8 cellular contexts compared by ENCODE assay signal in genomic region chr14:65412189-65412846, GRCh38. TPM values are rescaled to one million over a fixed set of nuclear protein-coding genes. Genes with fewer than 3 reads are reported as not detected.
DNase-seq lines count a peak whose midpoint lies in the region; ATAC-seq and TF ChIP-seq lines count a peak whose summit lies in the region.

Gene FUT8 (plus strand): TSS chr14:65412730. CDS start chr14:65561564, 148,834 bp downstream.

- H3K4me3 Mint-ChIP-seq in CD4-positive, alpha-beta T cell, result peak within 1 kb of the TSS; percentile 99
- peak within 1 kb of the TSS; percentile 95 for H3K4me3 Mint-ChIP-seq in dendritic cell treated with granulocyte-macrophage colony-stimulating factor and Interleukin-4, amounts not matched to agents 40 ng/mL and 50 ng/mL, for 4 days

- peak within 1 kb of the TSS; percentile 92 for H3K27ac Mint-ChIP-seq in CD4-positive, alpha-beta T cell
- peak within 1 kb of the TSS; percentile 89 for H3K27ac Mint-ChIP-seq in dendritic cell treated with granulocyte-macrophage colony-stimulating factor and Interleukin-4, amounts not matched to agents 40 ng/mL and 50 ng/mL, for 4 days

- no peaks in the 10 kb centered on the region for H3K36me3 ChIP-seq in left lung

- no peaks in the 10 kb centered on the region for H3K9me3 ChIP-seq in CD4-positive, alpha-beta T cell (ENCODE audit: control insufficient read depth, low read length)
- no peaks in the 10 kb centered on the region for H3K9me3 ChIP-seq in left lung

- peak; percentile 89 to 97 (median 95) for DNase-seq in CD4-positive, alpha-beta T cell
- peak; percentile 91 for DNase-seq in NCI-H748 treated with DMSO at 0.1 percent for 48 hours (lab: John Stamatoyannopoulos, UW)
- DNase-seq in activated CD4-positive, alpha-beta T cell treated with anti-CD3 and anti-CD28 coated beads, Interleukin-2, amount 50 U/mL, for 4 hours, result peak; percentile 93 to 96
- DNase-seq in left lung, result peak; percentile 96 to 97
- peak; percentile 88 to 92 for DNase-seq in stimulated activated CD4-positive, alpha-beta T cell treated with anti-CD3 and anti-CD28 coated beads, Interleukin-2, amount 100 ng/mL, for 48 hours

- H3K4me3 ChIP-seq in left lung, result peak within 1 kb of the TSS; percentile 86

- intact Hi-C loops in CD4-positive, alpha-beta T cell (cut with DNase I, micrococcal nuclease), result loop anchor here (1.0 to 5.0 kb wide), 9 partner anchors 124 to 1830 kb away; partner anchors contain the start of genes FNTB (in 2 of the 2), MAX (in 2 of the 2), GPHN (in 1 of the 2) and PALS1 (in 1 of the 2)
- intact Hi-C loops in dendritic cell treated with granulocyte-macrophage colony-stimulating factor and Interleukin-4, amounts not matched to agents 40 ng/mL and 50 ng/mL, for 4 days (cut with micrococcal nuclease), result loop anchor here (2.0 to 5.0 kb wide), 5 partner anchors 80 to 426 kb away; partner anchors contain the start of gene FNTB
- intact Hi-C loops in left lung (cut with DNase I), result loop anchor here in 1 of 2 donors (10.0 kb wide), 2 partner anchors 188 to 412 kb away; no protein-coding TSS in a partner anchor

- peak; percentile 88 for ATAC-seq in CD4-positive, alpha-beta T cell (ENCODE audit: poor library complexity)
- ATAC-seq in GM19397 (IDR thresholded peaks at IDR 0.05; ENCODE audit: unreplicated experiment) (peak; percentile 72), HG03565 (IDR thresholded peaks at IDR 0.05; ENCODE audit: unreplicated experiment) (peak; percentile 67), left lung (peak; percentile 91)

- no peaks in the 10 kb centered on the region for H3K9me3 Mint-ChIP-seq in CD4-positive, alpha-beta T cell
- no peaks in the 10 kb centered on the region for H3K9me3 Mint-ChIP-seq in dendritic cell treated with granulocyte-macrophage colony-stimulating factor and Interleukin-4, amounts not matched to agents 40 ng/mL and 50 ng/mL, for 4 days

- H3K36me3 Mint-ChIP-seq in CD4-positive, alpha-beta T cell (ENCODE audit: low read depth), result peaks cover 14% of the 10 kb centered on the region
- H3K36me3 Mint-ChIP-seq in dendritic cell treated with granulocyte-macrophage colony-stimulating factor and Interleukin-4, amounts not matched to agents 40 ng/mL and 50 ng/mL, for 4 days (ENCODE audit: low read depth), result peaks cover 16% of the 10 kb centered on the region

- no peaks in the 10 kb centered on the region for H3K27me3 ChIP-seq in CD4-positive, alpha-beta T cell (ENCODE audit: control insufficient read depth, insufficient read depth, low read length)
- no peaks in the 10 kb centered on the region for H3K27me3 ChIP-seq in left lung

- peak; percentile 63 for TF ChIP-seq CTCF in CD4-positive, alpha-beta T cell (IDR thresholded peaks at IDR 0.05)
- TF ChIP-seq CTCF in left lung (IDR thresholded peaks at IDR 0.05), result peak; percentile 25 to 41

- H3K27me3 Mint-ChIP-seq in CD4-positive, alpha-beta T cell, result no peaks in the 10 kb centered on the region
- H3K27me3 Mint-ChIP-seq in dendritic cell treated with granulocyte-macrophage colony-stimulating factor and Interleukin-4, amounts not matched to agents 40 ng/mL and 50 ng/mL, for 4 days, result peaks cover 16% of the 10 kb centered on the region

- peaks cover 52% of the 10 kb centered on the region for H3K4me1 Mint-ChIP-seq in CD4-positive, alpha-beta T cell (ENCODE audit: low read depth)
- peaks cover 13% of the 10 kb centered on the region for H3K4me1 Mint-ChIP-seq in dendritic cell treated with granulocyte-macrophage colony-stimulating factor and Interleukin-4, amounts not matched to agents 40 ng/mL and 50 ng/mL, for 4 days (ENCODE audit: low read depth)

- CTCF ChIA-PET in CD4-positive, alpha-beta T cell (lab: Charles Lee), result interaction anchor here (0.9 to 6.4 kb wide), 10 partner anchors 125 to 548 kb away, joined by 3 to 38 read pairs (median 4); partner anchors contain the start of genes FNTB and MAX

- POLR2A ChIA-PET in CD4-positive, alpha-beta T cell (lab: Charles Lee), result interaction anchor here (0.6 to 3.2 kb wide), 34 partner anchors 12 to 554 kb away, joined by 3 to 40 read pairs (median 4); partner anchors contain the start of genes CHURC1, FNTB and MAX

- H3K27ac ChIP-seq in CD4-positive, alpha-beta T cell (ENCODE audit: low read depth, low read length), result peak within 1 kb of the TSS; percentile 75
- H3K27ac ChIP-seq in left lung, result peak within 1 kb of the TSS; percentile 94 to 96

- peaks cover 5 to 26% of the 10 kb centered on the region in 2 donors for H3K4me1 ChIP-seq in left lung

RNA-seq across cellular contexts. Expression of gene FUT8, which starts in this region (rescaled TPM):
- total RNA-seq in CD4-positive, alpha-beta T cell, result 10 to 100 TPM; 31.3 to 39.1 TPM
- 10 to 100 TPM; 40.2 to 41.1 TPM for total RNA-seq in left lung

Comparison
In these comparisons a context has a peak if more than half of its experiments do, and no peak if none do; other contexts are left out.
1. Peak in every context shown above with its lines: DNase-seq, ATAC-seq, H3K4me3 ChIP-seq and H3K27ac ChIP-seq.